1 cellular context compared by ENCODE assay signal in genomic region chr7:117124585-117125220, GRCh38.
TF ChIP-seq lines count a peak whose summit lies in the region.

No MANE protein-coding gene starts in this region.

TF ChIP-seq in GM23338, 12 proteins besides CTCF, POLR2A, EP300 and RAD21 (continued from another document):
- TF ChIP-seq, protein P1, sequence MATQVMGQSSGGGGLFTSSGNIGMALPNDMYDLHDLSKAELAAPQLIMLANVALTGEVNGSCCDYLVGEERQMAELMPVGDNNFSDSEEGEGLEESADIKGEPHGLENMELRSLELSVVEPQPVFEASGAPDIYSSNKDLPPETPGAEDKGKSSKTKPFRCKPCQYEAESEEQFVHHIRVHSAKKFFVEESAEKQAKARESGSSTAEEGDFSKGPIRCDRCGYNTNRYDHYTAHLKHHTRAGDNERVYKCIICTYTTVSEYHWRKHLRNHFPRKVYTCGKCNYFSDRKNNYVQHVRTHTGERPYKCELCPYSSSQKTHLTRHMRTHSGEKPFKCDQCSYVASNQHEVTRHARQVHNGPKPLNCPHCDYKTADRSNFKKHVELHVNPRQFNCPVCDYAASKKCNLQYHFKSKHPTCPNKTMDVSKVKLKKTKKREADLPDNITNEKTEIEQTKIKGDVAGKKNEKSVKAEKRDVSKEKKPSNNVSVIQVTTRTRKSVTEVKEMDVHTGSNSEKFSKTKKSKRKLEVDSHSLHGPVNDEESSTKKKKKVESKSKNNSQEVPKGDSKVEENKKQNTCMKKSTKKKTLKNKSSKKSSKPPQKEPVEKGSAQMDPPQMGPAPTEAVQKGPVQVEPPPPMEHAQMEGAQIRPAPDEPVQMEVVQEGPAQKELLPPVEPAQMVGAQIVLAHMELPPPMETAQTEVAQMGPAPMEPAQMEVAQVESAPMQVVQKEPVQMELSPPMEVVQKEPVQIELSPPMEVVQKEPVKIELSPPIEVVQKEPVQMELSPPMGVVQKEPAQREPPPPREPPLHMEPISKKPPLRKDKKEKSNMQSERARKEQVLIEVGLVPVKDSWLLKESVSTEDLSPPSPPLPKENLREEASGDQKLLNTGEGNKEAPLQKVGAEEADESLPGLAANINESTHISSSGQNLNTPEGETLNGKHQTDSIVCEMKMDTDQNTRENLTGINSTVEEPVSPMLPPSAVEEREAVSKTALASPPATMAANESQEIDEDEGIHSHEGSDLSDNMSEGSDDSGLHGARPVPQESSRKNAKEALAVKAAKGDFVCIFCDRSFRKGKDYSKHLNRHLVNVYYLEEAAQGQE (IDR thresholded peaks at IDR 0.05; ENCODE audit: unreplicated experiment): no peak
- TF ChIP-seq EZH2 (IDR thresholded peaks at IDR 0.05; ENCODE audit: low read depth, unreplicated experiment) (no peak), ZNF331 (CRISPR knock-in tag; IDR thresholded peaks at IDR 0.05; ENCODE audit: low read depth) (no peak), ZNF114 (CRISPR knock-in tag; IDR thresholded peaks at IDR 0.05) (no peak), EZH2phosphoT487 (IDR thresholded peaks at IDR 0.05; ENCODE audit: unreplicated experiment) (no peak), CREB1 (CRISPR knock-in tag; IDR thresholded peaks at IDR 0.05; ENCODE audit: low read depth) (no peak)
TF ChIP-seq in GM23338: peak in this region for 0.
